ENCODE assay signal across 1 cellular context in genomic region chr11:95245038-95245437, GRCh38.
TF ChIP-seq lines count a peak whose summit lies in the region.

No MANE protein-coding gene starts in this region.

TF ChIP-seq in WTC11, 78 proteins besides CTCF, POLR2A, EP300 and RAD21 (continued from another document):
- no peak for TF ChIP-seq ZSCAN18 (CRISPR knock-in tag; IDR thresholded peaks at IDR 0.05)
- no peak for TF ChIP-seq ATF1 (CRISPR knock-in tag; IDR thresholded peaks at IDR 0.05)
- no peak for TF ChIP-seq ZNF232 (CRISPR knock-in tag; IDR thresholded peaks at IDR 0.05)
